In genomic region chr2:223896751-223897320, GRCh38 we compare ENCODE assay signal across 8 cellular contexts. TPM values are rescaled to one million over a fixed set of nuclear protein-coding genes. Genes with fewer than 3 reads are reported as not detected.
DNase-seq lines count a peak whose midpoint lies in the region; ATAC-seq and TF ChIP-seq lines count a peak whose summit lies in the region.

No MANE protein-coding gene starts in this region.

- no peaks in the 10 kb centered on the region for H3K27me3 ChIP-seq in esophagus muscularis mucosa

- TF ChIP-seq POLR2A in GM18505 (IDR thresholded peaks at IDR 0.05; ENCODE audit: borderline replicate concordance, extremely low read depth, insufficient read depth, insufficient read length) (peak; percentile 43), esophagus muscularis mucosa (IDR thresholded peaks at IDR 0.05; ENCODE audit: low read depth) (no peak)

- no peak for TF ChIP-seq EP300 in esophagus muscularis mucosa (IDR thresholded peaks at IDR 0.05)

- TF ChIP-seq CTCF in fibroblast of the aortic adventitia (IDR thresholded peaks at IDR 0.05; ENCODE audit: insufficient read depth, low read length), result no peak
- no peak for TF ChIP-seq CTCF in esophagus muscularis mucosa (IDR thresholded peaks at IDR 0.05)

- 70% methylated on average over 5 of the region's 5 CpGs for WGBS in esophagus muscularis mucosa

- no peaks in the 10 kb centered on the region for H3K4me1 ChIP-seq in esophagus muscularis mucosa

- DNase-seq in M059J (ENCODE audit: low read depth), result peak; percentile 69
- DNase-seq in fibroblast of the aortic adventitia (ENCODE audit: low read depth), result peak; percentile 19
- no peak for DNase-seq in NCI-H187 (lab: John Stamatoyannopoulos, UW)
- no peak for DNase-seq in esophagus muscularis mucosa (ENCODE audit: extremely low spot score)
- no peak for DNase-seq in KBM-7
- DNase-seq in islet precursor cell, result no peak

- ATAC-seq in GM18505 (IDR thresholded peaks at IDR 0.05; ENCODE audit: unreplicated experiment) (peak; percentile 58), GM21786 (IDR thresholded peaks at IDR 0.05; ENCODE audit: unreplicated experiment) (peak; percentile 76)

- in situ Hi-C loops in KBM-7 (cut with MboI; ENCODE audit: low pct_unique_long_range_greater_than_20kb, low sequenced_read_pairs), result no loop called here

- H3K36me3 ChIP-seq in esophagus muscularis mucosa, result peaks cover 27 to 84% (median 71%) of the 10 kb centered on the region in 4 donors

- intact Hi-C loops in esophagus muscularis mucosa (cut with DNase I), result no loop called here

- H3K4me3 ChIP-seq in fibroblast of the aortic adventitia (ENCODE audit: low read depth, low read length) (no peak overlapping the region), esophagus muscularis mucosa (no peak overlapping the region)

- no peak overlapping the region for H3K27ac ChIP-seq in esophagus muscularis mucosa (replicated peaks in 1 of 4)

- no peaks in the 10 kb centered on the region for H3K9me3 ChIP-seq in esophagus muscularis mucosa

RNA-seq across cellular contexts. Expression of gene WDFY1, which starts 48.3 kb away (rescaled TPM):
- 31.4 and 46.6 TPM in 2 replicates for total RNA-seq in M059J (2014; rRNA removed; shearing (Covaris generic))
- 62.6 and 95.4 TPM in 2 replicates for total RNA-seq in fibroblast of the aortic adventitia (ENCODE audit: low replicate concordance)
- 10 to 100 TPM; 19.4 to 29.2 (median 24.7) TPM for total RNA-seq in esophagus muscularis mucosa

RNA-seq across cellular contexts. Expression of gene AP1S3, which starts 59.5 kb away (rescaled TPM):
- total RNA-seq in M059J (2014; rRNA removed; shearing (Covaris generic)), result 3.0 and 5.4 TPM in 2 replicates
- total RNA-seq in fibroblast of the aortic adventitia (ENCODE audit: low replicate concordance) (8.1 and 16.8 TPM in 2 replicates), esophagus muscularis mucosa (1 to 10 TPM in 2 of 4 donors, under 1 TPM in 2; 0.40 to 2.7 (median 0.85) TPM)

Comparison
In these comparisons a context has a peak if more than half of its experiments do, and no peak if none do; other contexts are left out.
1. DNase-seq: peak in M059J (single experiment) and fibroblast of the aortic adventitia (single experiment); none in NCI-H187 (0 of 2), esophagus muscularis mucosa (single experiment), KBM-7 (single experiment) and islet precursor cell (single experiment).